8 cellular contexts compared by ENCODE assay signal in genomic region chr7:151080091-151080521, GRCh38. TPM values are rescaled to one million over a fixed set of nuclear protein-coding genes. Genes with fewer than 3 reads are reported as not detected.
DNase-seq lines count a peak whose midpoint lies in the region; TF ChIP-seq lines count a peak whose summit lies in the region.

No MANE protein-coding gene starts in this region.

- peak overlapping the region; percentile 86 for H3K27ac ChIP-seq in HUES64 (ENCODE audit: low read depth, low read length)
- H3K27ac ChIP-seq in hepatocyte, result peak overlapping the region; percentile 97

- H2AFZ ChIP-seq in hepatocyte, result peak overlapping the region; percentile 83

- H3K4me3 ChIP-seq in HUES64 (ENCODE audit: low read length) (peak overlapping the region; percentile 98), hepatocyte (peak overlapping the region; percentile 93), skeletal muscle satellite cell (ENCODE audit: low read length) (peak overlapping the region; percentile 81)

- peak overlapping the region; percentile 96 for H3K4me2 ChIP-seq in hepatocyte
- peak overlapping the region; percentile 79 for H3K4me2 ChIP-seq in skeletal muscle satellite cell (ENCODE audit: low read length)

- H3K4me3 Mint-ChIP-seq in activated CD4-positive, alpha-beta T cell treated with anti-CD3 and anti-CD28 coated beads, Interleukin-2, amount 10 ng/mL, durations not matched to agents 24 days and 14 days, result peak overlapping the region; percentile 86
- H3K4me3 Mint-ChIP-seq in activated naive CD8-positive, alpha-beta T cell treated with anti-CD3 and anti-CD28 coated beads for 36 hours, result peak overlapping the region; percentile 87

- peaks cover 27% of the 10 kb centered on the region for H3K36me3 Mint-ChIP-seq in activated CD4-positive, alpha-beta T cell treated with anti-CD3 and anti-CD28 coated beads, Interleukin-2, amount 10 ng/mL, durations not matched to agents 24 days and 14 days (ENCODE audit: low read depth)
- peaks cover 15% of the 10 kb centered on the region for H3K36me3 Mint-ChIP-seq in activated naive CD8-positive, alpha-beta T cell treated with anti-CD3 and anti-CD28 coated beads for 36 hours

- intact Hi-C loops in activated CD4-positive, alpha-beta T cell treated with anti-CD3 and anti-CD28 coated beads, Interleukin-2, amount 10 ng/mL, durations not matched to agents 24 days and 14 days (cut with micrococcal nuclease), result loop anchor here (1.0 to 10.0 kb wide), 5 partner anchors 22 to 1455 kb away; partner anchors contain the start of gene ZNF775

- peak overlapping the region; percentile 96 for H3K9ac ChIP-seq in HUES64 (ENCODE audit: low read depth, low read length)
- H3K9ac ChIP-seq in skeletal muscle satellite cell (ENCODE audit: low read depth, low read length), result peak overlapping the region; percentile 99

- H3K79me2 ChIP-seq in hepatocyte, result peaks cover 39% of the 10 kb centered on the region

- H3K9me2 ChIP-seq in hepatocyte (replicated peaks; ENCODE audit: insufficient read depth), result no peaks in the 10 kb centered on the region

- H3K27me3 ChIP-seq in HUES64 (ENCODE audit: insufficient read depth, low read length) (peaks cover 16% of the 10 kb centered on the region), hepatocyte (no peaks in the 10 kb centered on the region), skeletal muscle satellite cell (ENCODE audit: control insufficient read depth, insufficient read depth, low read length) (no peaks in the 10 kb centered on the region)

- H3K36me3 ChIP-seq in HUES64 (ENCODE audit: insufficient read depth, low read length), result peaks cover 11% of the 10 kb centered on the region
- H3K36me3 ChIP-seq in hepatocyte (replicated peaks; ENCODE audit: insufficient read depth, low read depth), result no peaks in the 10 kb centered on the region
- H3K36me3 ChIP-seq in skeletal muscle satellite cell (ENCODE audit: insufficient read depth, low read length), result peaks cover 27% of the 10 kb centered on the region

- H3K9me3 ChIP-seq in HUES64 (ENCODE audit: insufficient read depth, low read depth, low read length) (no peaks in the 10 kb centered on the region), hepatocyte (ENCODE audit: low read depth) (no peaks in the 10 kb centered on the region), skeletal muscle satellite cell (replicated peaks; ENCODE audit: low read length) (no peaks in the 10 kb centered on the region)

- H3K4me1 ChIP-seq in HUES64 (ENCODE audit: insufficient read depth, low read length) (peaks cover 34% of the 10 kb centered on the region), hepatocyte (ENCODE audit: insufficient read depth) (peaks cover 46% of the 10 kb centered on the region), skeletal muscle satellite cell (ENCODE audit: control insufficient read depth, insufficient read depth, low read length) (peaks cover 36% of the 10 kb centered on the region)

- TF ChIP-seq CTCF in hepatocyte (IDR thresholded peaks at IDR 0.05; ENCODE audit: poor library complexity), result no peak

- WGBS in HUES64, result 2% methylated on average over 30 of the region's 30 CpGs
- WGBS in hepatocyte (ENCODE audit: low lambda C conversion rate, missing lambda C conversion rate), result 2% methylated on average over 30 of the region's 30 CpGs

- H4K20me1 ChIP-seq in hepatocyte (ENCODE audit: insufficient read depth, poor library complexity, severe bottlenecking), result no peaks in the 10 kb centered on the region

- peaks cover 4% of the 10 kb centered on the region for H3K27me3 Mint-ChIP-seq in activated CD4-positive, alpha-beta T cell treated with anti-CD3 and anti-CD28 coated beads, Interleukin-2, amount 10 ng/mL, durations not matched to agents 24 days and 14 days
- H3K27me3 Mint-ChIP-seq in activated naive CD8-positive, alpha-beta T cell treated with anti-CD3 and anti-CD28 coated beads for 36 hours, result peaks cover 8% of the 10 kb centered on the region

- no peaks in the 10 kb centered on the region for H3K9me3 Mint-ChIP-seq in activated CD4-positive, alpha-beta T cell treated with anti-CD3 and anti-CD28 coated beads, Interleukin-2, amount 10 ng/mL, durations not matched to agents 24 days and 14 days
- H3K9me3 Mint-ChIP-seq in activated naive CD8-positive, alpha-beta T cell treated with anti-CD3 and anti-CD28 coated beads for 36 hours, result no peaks in the 10 kb centered on the region

- peak overlapping the region; percentile 82 for H3K27ac Mint-ChIP-seq in activated CD4-positive, alpha-beta T cell treated with anti-CD3 and anti-CD28 coated beads, Interleukin-2, amount 10 ng/mL, durations not matched to agents 24 days and 14 days
- H3K27ac Mint-ChIP-seq in activated naive CD8-positive, alpha-beta T cell treated with anti-CD3 and anti-CD28 coated beads for 36 hours, result peak overlapping the region; percentile 68

- DNase-seq in activated CD4-positive, alpha-beta T cell treated with anti-CD3 and anti-CD28 coated beads, Interleukin-2, amount 10 ng/mL, durations not matched to agents 24 days and 14 days, result no peak
- no peak for DNase-seq in activated CD4-positive, alpha-beta T cell treated with anti-CD3 and anti-CD28 coated beads for 1 hour
- no peak for DNase-seq in activated naive CD8-positive, alpha-beta T cell treated with anti-CD3 and anti-CD28 coated beads for 36 hours
- peak; percentile 56 for DNase-seq in hepatocyte (ENCODE audit: low spot score)
- no peak for DNase-seq in NCI-H1048 (lab: John Stamatoyannopoulos, UW)
- DNase-seq in NCI-H774 (lab: John Stamatoyannopoulos, UW), result no peak

- peaks cover 25% of the 10 kb centered on the region for H3K4me1 Mint-ChIP-seq in activated CD4-positive, alpha-beta T cell treated with anti-CD3 and anti-CD28 coated beads, Interleukin-2, amount 10 ng/mL, durations not matched to agents 24 days and 14 days
- H3K4me1 Mint-ChIP-seq in activated naive CD8-positive, alpha-beta T cell treated with anti-CD3 and anti-CD28 coated beads for 36 hours, result peaks cover 26% of the 10 kb centered on the region

RNA-seq across cellular contexts. Expression of gene FASTK, which starts 0.5 kb away (rescaled TPM):
- 90.8 and 92.3 TPM in 2 replicates for total RNA-seq in activated CD4-positive, alpha-beta T cell treated with anti-CD3 and anti-CD28 coated beads, Interleukin-2, amount 10 ng/mL, durations not matched to agents 24 days and 14 days
- 39.7 TPM for polyA plus RNA-seq in HUES64 (2013, experiment 1 of 2)
- 35.6 TPM for polyA plus RNA-seq in HUES64 (2013, experiment 2 of 2)
- 10 to 100 TPM; 65.9 to 68.7 TPM for total RNA-seq in activated naive CD8-positive, alpha-beta T cell treated with anti-CD3 and anti-CD28 coated beads for 36 hours
- 105 and 107 TPM in 2 replicates for total RNA-seq in hepatocyte
- 193 and 202 TPM in 2 replicates for polyA plus RNA-seq in hepatocyte
- 58.3 and 85.2 TPM in 2 replicates for total RNA-seq in skeletal muscle satellite cell (2012; rRNA removed)

RNA-seq across cellular contexts. Expression of gene TMUB1, which starts 3.2 kb away (rescaled TPM):
- 53.8 and 59.2 TPM in 2 replicates for total RNA-seq in activated CD4-positive, alpha-beta T cell treated with anti-CD3 and anti-CD28 coated beads, Interleukin-2, amount 10 ng/mL, durations not matched to agents 24 days and 14 days
- 34.7 TPM for polyA plus RNA-seq in HUES64 (2013, experiment 1 of 2)
- polyA plus RNA-seq in HUES64 (2013, experiment 2 of 2), result 37.9 TPM
- total RNA-seq in activated naive CD8-positive, alpha-beta T cell treated with anti-CD3 and anti-CD28 coated beads for 36 hours, result 10 to 100 TPM; 59.2 to 59.3 TPM
- 40.5 and 45.0 TPM in 2 replicates for total RNA-seq in hepatocyte
- polyA plus RNA-seq in hepatocyte, result 83.1 and 91.9 TPM in 2 replicates
- total RNA-seq in skeletal muscle satellite cell (2012; rRNA removed), result 18.8 and 25.1 TPM in 2 replicates

RNA-seq across cellular contexts. Expression of gene AGAP3, which starts 6.2 kb away (rescaled TPM):
- 54.3 and 60.0 TPM in 2 replicates for total RNA-seq in activated CD4-positive, alpha-beta T cell treated with anti-CD3 and anti-CD28 coated beads, Interleukin-2, amount 10 ng/mL, durations not matched to agents 24 days and 14 days
- polyA plus RNA-seq in HUES64 (2013, experiment 1 of 2), result 36.3 TPM
- 35.4 TPM for polyA plus RNA-seq in HUES64 (2013, experiment 2 of 2)
- total RNA-seq in activated naive CD8-positive, alpha-beta T cell treated with anti-CD3 and anti-CD28 coated beads for 36 hours, result 10 to 100 TPM; 24.8 to 25.3 TPM
- total RNA-seq in hepatocyte, result 23.7 and 44.0 TPM in 2 replicates
- polyA plus RNA-seq in hepatocyte, result 56.7 and 63.5 TPM in 2 replicates
- total RNA-seq in skeletal muscle satellite cell (2012; rRNA removed), result 60.1 and 66.2 TPM in 2 replicates

RNA-seq across cellular contexts. Expression of gene SLC4A2, which starts 20.7 kb away (rescaled TPM):
- 115 and 127 TPM in 2 replicates for total RNA-seq in activated CD4-positive, alpha-beta T cell treated with anti-CD3 and anti-CD28 coated beads, Interleukin-2, amount 10 ng/mL, durations not matched to agents 24 days and 14 days
- 57.5 TPM for polyA plus RNA-seq in HUES64 (2013, experiment 1 of 2)
- polyA plus RNA-seq in HUES64 (2013, experiment 2 of 2), result 49.5 TPM
- total RNA-seq in activated naive CD8-positive, alpha-beta T cell treated with anti-CD3 and anti-CD28 coated beads for 36 hours, result 10 to 100 TPM; 66.5 to 69.1 TPM
- 153 and 188 TPM in 2 replicates for total RNA-seq in hepatocyte
- 167 and 175 TPM in 2 replicates for polyA plus RNA-seq in hepatocyte
- total RNA-seq in skeletal muscle satellite cell (2012; rRNA removed), result 54.8 and 77.8 TPM in 2 replicates

RNA-seq across cellular contexts. Expression of gene CDK5, which starts 22.4 kb away (rescaled TPM):
- 26.5 and 26.8 TPM in 2 replicates for total RNA-seq in activated CD4-positive, alpha-beta T cell treated with anti-CD3 and anti-CD28 coated beads, Interleukin-2, amount 10 ng/mL, durations not matched to agents 24 days and 14 days
- 17.2 TPM for polyA plus RNA-seq in HUES64 (2013, experiment 1 of 2)
- 18.1 TPM for polyA plus RNA-seq in HUES64 (2013, experiment 2 of 2)
- total RNA-seq in activated naive CD8-positive, alpha-beta T cell treated with anti-CD3 and anti-CD28 coated beads for 36 hours, result 10 to 100 TPM; 13.3 to 16.0 TPM
- 15.2 and 17.4 TPM in 2 replicates for total RNA-seq in hepatocyte
- polyA plus RNA-seq in hepatocyte, result 29.4 and 39.4 TPM in 2 replicates
- total RNA-seq in skeletal muscle satellite cell (2012; rRNA removed), result 15.7 and 18.1 TPM in 2 replicates
